ENCODE assay signal across 1 cellular context in the genomic region with DNA sequence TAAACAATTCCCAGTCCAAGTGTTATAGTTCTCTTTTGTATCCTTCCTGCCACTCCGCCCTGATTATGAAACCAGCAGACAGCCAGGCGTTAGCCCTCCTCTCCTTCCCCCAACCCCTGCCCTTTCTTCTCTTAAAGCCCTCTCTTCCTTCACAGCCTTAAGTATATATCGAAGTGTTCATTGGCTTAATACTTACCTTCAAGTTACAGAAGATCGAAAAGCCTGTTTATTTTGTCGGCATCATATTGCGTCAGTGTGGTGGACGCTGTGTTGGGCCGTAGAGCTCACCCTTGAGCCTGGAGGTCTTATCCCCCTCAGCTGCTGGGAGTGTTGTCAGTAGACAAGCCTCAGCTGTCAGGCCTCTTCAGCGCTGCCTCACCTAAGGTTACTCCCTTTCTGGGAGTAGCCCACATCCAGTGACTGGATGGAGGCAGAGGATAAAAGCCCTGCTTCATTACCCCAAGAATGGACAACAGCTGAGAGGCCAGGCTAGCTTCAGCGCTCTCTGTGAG.
TF ChIP-seq lines count a peak whose summit lies in the region.

No MANE protein-coding gene starts in this region.

TF ChIP-seq in HepG2, 621 proteins besides CTCF, POLR2A, EP300 and RAD21:
- no peak for TF ChIP-seq POGZ (CRISPR knock-in tag; IDR thresholded peaks at IDR 0.05)
- no peak for TF ChIP-seq MAZ (IDR thresholded peaks at IDR 0.05; ENCODE audit: borderline replicate concordance, low read depth, low read length)
- TF ChIP-seq MAZ (CRISPR knock-in tag; IDR thresholded peaks at IDR 0.05; ENCODE audit: low read depth), result no peak
- no peak for TF ChIP-seq ARID2 (CRISPR knock-in tag; IDR thresholded peaks at IDR 0.05; ENCODE audit: borderline replicate concordance)
- TF ChIP-seq TCF7L2 (IDR thresholded peaks at IDR 0.05; ENCODE audit: low read depth, low read length), result no peak
- peak; percentile 35; the same call in 1 of the 2 replicates for TF ChIP-seq CEBPG (CRISPR knock-in tag; IDR thresholded peaks at IDR 0.05)
- TF ChIP-seq RXRA (CRISPR knock-in tag; IDR thresholded peaks at IDR 0.05), result no peak
- TF ChIP-seq SALL1 (CRISPR knock-in tag; IDR thresholded peaks at IDR 0.05), result 0 out of 2 replicates have a peak, but pooled peaks have one; percentile 17
- no peak for TF ChIP-seq ZNF776 (CRISPR knock-in tag; IDR thresholded peaks at IDR 0.05)
- TF ChIP-seq MTA1 (CRISPR knock-in tag; IDR thresholded peaks at IDR 0.05; ENCODE audit: borderline replicate concordance), result no peak
- no peak for TF ChIP-seq SOX6 (IDR thresholded peaks at IDR 0.05)
- TF ChIP-seq SOX6 (CRISPR knock-in tag; IDR thresholded peaks at IDR 0.05), result no peak; the same call in 1 of the 2 replicates
- no peak for TF ChIP-seq SALL2 (CRISPR knock-in tag; IDR thresholded peaks at IDR 0.05)
- TF ChIP-seq ZBTB7B (CRISPR knock-in tag; IDR thresholded peaks at IDR 0.05), result peak; percentile 43; the same call in 1 of the 2 replicates
- no peak for TF ChIP-seq ZNF589 (CRISPR knock-in tag; conservative IDR thresholded peaks at IDR 0.05)
- TF ChIP-seq MAFK (conservative IDR thresholded peaks at IDR 0.05 in 1 of 2, IDR thresholded peaks at IDR 0.05 in 1 of 2; ENCODE audit: low read length in 2 of 2), result no peak
- TF ChIP-seq ZNF430 (CRISPR knock-in tag; IDR thresholded peaks at IDR 0.05), result no peak
- no peak for TF ChIP-seq ZNF329 (CRISPR knock-in tag; IDR thresholded peaks at IDR 0.05; ENCODE audit: low read depth)
- no peak for TF ChIP-seq ZNF567 (CRISPR knock-in tag; IDR thresholded peaks at IDR 0.05; ENCODE audit: borderline replicate concordance)
- TF ChIP-seq RFXANK (CRISPR knock-in tag; IDR thresholded peaks at IDR 0.05), result no peak
- no peak for TF ChIP-seq MAFF (IDR thresholded peaks at IDR 0.05; ENCODE audit: low read depth, low read length)
- TF ChIP-seq, protein P1, sequence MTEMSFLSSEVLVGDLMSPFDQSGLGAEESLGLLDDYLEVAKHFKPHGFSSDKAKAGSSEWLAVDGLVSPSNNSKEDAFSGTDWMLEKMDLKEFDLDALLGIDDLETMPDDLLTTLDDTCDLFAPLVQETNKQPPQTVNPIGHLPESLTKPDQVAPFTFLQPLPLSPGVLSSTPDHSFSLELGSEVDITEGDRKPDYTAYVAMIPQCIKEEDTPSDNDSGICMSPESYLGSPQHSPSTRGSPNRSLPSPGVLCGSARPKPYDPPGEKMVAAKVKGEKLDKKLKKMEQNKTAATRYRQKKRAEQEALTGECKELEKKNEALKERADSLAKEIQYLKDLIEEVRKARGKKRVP (CRISPR knock-in tag; IDR thresholded peaks at IDR 0.05), result peak in 1 of 2 experiments; percentile 42; a peak in 1 of 4 replicates
- TF ChIP-seq ZBTB1 (CRISPR knock-in tag; IDR thresholded peaks at IDR 0.05; ENCODE audit: borderline replicate concordance), result no peak
- TF ChIP-seq NFIC (IDR thresholded peaks at IDR 0.05; ENCODE audit: low read length), result no peak
- TF ChIP-seq, protein P2, sequence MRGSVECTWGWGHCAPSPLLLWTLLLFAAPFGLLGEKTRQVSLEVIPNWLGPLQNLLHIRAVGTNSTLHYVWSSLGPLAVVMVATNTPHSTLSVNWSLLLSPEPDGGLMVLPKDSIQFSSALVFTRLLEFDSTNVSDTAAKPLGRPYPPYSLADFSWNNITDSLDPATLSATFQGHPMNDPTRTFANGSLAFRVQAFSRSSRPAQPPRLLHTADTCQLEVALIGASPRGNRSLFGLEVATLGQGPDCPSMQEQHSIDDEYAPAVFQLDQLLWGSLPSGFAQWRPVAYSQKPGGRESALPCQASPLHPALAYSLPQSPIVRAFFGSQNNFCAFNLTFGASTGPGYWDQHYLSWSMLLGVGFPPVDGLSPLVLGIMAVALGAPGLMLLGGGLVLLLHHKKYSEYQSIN (CRISPR knock-in tag; IDR thresholded peaks at IDR 0.05; ENCODE audit: borderline replicate concordance), result no peak
- no peak for TF ChIP-seq HES4 (CRISPR knock-in tag; IDR thresholded peaks at IDR 0.05; ENCODE audit: borderline replicate concordance)
- 0 out of 2 replicates have a peak, but pooled peaks have one; percentile 19 for TF ChIP-seq SAP130 (CRISPR knock-in tag; IDR thresholded peaks at IDR 0.05; ENCODE audit: low read depth)
- no peak for TF ChIP-seq ADNP (CRISPR knock-in tag; IDR thresholded peaks at IDR 0.05)
- TF ChIP-seq FOXP1 (IDR thresholded peaks at IDR 0.05), result no peak
- TF ChIP-seq FOXP1 (CRISPR knock-in tag; IDR thresholded peaks at IDR 0.05), result 0 out of 2 replicates have a peak, but pooled peaks have one; percentile 11
